Comparison of ENCODE assay signal across 18 cellular contexts in genomic region chr22:27546157-27546556, GRCh38.
"Had no signal": no experiment of that assay in that cellular context is flagged by ENCODE, and none has a peak within 500 bp of the region (broad histone marks: within the 10 kb centered on the region; RNA-seq: fewer than 3 reads in every experiment).

No MANE protein-coding gene starts in this region.

- ATAC-seq: heart left ventricle; naive thymus-derived CD4-positive, alpha-beta T cell had no signal

- H3K9me3 Mint-ChIP-seq: endodermal cell had no signal

- H3K4me1 ChIP-seq: colonic mucosa, heart left ventricle, right atrium auricular region, suprapubic skin, thyroid gland, upper lobe of left lung, vagina had no signal

- H3K36me3 ChIP-seq: colonic mucosa, heart left ventricle, right atrium auricular region, suprapubic skin, thyroid gland, upper lobe of left lung, vagina had no signal

- H3K27ac Mint-ChIP-seq: endodermal cell; naive thymus-derived CD4-positive, alpha-beta T cell had no signal

- H3K36me3 Mint-ChIP-seq: naive thymus-derived CD4-positive, alpha-beta T cell had no signal

- H3K9me3 ChIP-seq: colonic mucosa, heart left ventricle, right atrium auricular region, suprapubic skin, thyroid gland, upper lobe of left lung, vagina had no signal

- H3K4me3 Mint-ChIP-seq: endodermal cell; naive thymus-derived CD4-positive, alpha-beta T cell had no signal

- FAIRE-seq: endothelial cell of umbilical vein, islet of Langerhans, small intestine had no signal

- H3K27me3 ChIP-seq: colonic mucosa, right atrium auricular region, thyroid gland, upper lobe of left lung, vagina had no signal

- H3K4me3 ChIP-seq: colonic mucosa, heart left ventricle, right atrium auricular region, suprapubic skin, thyroid gland, upper lobe of left lung, vagina had no signal

- H3K27ac ChIP-seq: colonic mucosa, heart left ventricle, right atrium auricular region, suprapubic skin, thyroid gland, upper lobe of left lung, vagina had no signal

- DNase-seq: colonic mucosa; effector CD4-positive, alpha-beta T cell; endodermal cell; foreskin melanocyte; heart left ventricle; hypothalamus; naive thymus-derived CD4-positive, alpha-beta T cell; posterior cingulate gyrus; small intestine; stimulated activated CD4-positive, alpha-beta T cell treated with anti-CD3 and anti-CD28 coated beads, Interleukin-2, amount 100 ng/mL, for 48 hours; stimulated activated naive CD4-positive, alpha-beta T cell treated with Interleukin-2 at 50 U/mL for 16 hours; thyroid gland; upper lobe of left lung had no signal
